1 cellular context compared by ENCODE assay signal in the genomic region with DNA sequence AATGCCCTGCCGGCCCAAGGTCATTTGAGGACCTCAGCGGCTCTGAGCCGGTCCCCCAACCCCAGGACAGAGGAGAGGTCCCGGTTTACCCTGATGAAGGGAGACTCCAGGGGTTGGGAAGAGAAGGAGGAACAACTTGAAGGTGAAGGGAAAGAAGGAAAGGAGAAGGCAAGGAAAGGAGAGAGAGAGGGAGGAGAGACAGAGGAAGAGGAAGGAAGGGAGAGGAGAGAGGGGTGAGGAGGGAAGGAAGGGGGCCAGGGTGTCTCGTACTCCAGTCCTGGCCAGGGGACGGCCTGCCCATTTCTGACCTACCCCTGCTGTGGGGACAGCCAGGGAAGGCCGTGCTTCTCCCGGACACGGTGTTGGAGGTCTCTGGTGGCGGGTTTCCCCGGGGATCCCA.
TF ChIP-seq lines count a peak whose summit lies in the region.

No MANE protein-coding gene starts in this region.

TF ChIP-seq in endothelial cell of umbilical vein, 7 proteins besides CTCF, POLR2A, EP300 and RAD21:
- TF ChIP-seq MYC (IDR thresholded peaks at IDR 0.05; ENCODE audit: low read depth, low read length) (no peak), EZH2 (IDR thresholded peaks at IDR 0.05; ENCODE audit: borderline replicate concordance, low read depth, low read length, severe bottlenecking) (peak; percentile 44)
